Comparison of ENCODE assay signal across 8 cellular contexts in the genomic region with DNA sequence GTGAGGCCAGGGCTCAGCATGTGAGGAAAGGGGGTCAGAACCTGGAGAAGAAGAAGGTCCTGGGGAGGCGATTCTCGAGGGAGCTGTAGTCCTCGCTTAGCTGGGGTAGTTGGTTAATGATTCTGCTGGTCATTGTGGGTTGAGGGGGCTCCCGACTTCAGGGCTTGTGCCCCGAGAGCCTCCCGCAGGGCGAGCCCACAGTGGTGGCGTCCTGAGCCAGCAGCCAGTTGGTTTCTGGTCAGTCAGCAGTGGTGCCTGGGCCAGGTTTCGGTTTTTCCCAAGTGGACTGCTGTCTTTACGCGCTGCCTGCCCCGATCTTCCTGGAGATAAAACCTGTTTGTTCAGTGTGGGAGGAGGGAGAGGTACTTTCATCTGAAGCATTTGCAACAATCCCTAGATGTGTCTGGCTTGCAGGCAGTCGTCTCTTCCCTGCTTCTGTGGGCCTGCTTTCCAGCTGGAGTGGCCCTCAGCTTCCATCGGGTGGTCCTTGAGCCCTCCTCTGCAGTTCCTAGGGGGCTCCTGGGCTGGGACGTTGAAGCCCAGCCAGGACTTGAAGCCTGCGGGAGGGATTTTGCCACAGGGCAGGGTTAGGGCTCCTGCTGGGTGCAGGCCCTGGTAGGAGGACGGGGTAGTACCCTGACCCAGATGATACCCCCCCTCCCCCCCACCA. TPM values are rescaled to one million over a fixed set of nuclear protein-coding genes. Genes with fewer than 3 reads are reported as not detected.
DNase-seq lines count a peak whose midpoint lies in the region; ATAC-seq, FAIRE-seq and TF ChIP-seq lines count a peak whose summit lies in the region.

No MANE protein-coding gene starts in this region.

- H3K4me1 ChIP-seq in gastroesophageal sphincter, result peaks cover 5 to 86% (median 62%) of the 10 kb centered on the region in 3 donors

- 33 to 39% methylated on average over 1 to 3 of the region's 17 CpGs for WGBS in gastroesophageal sphincter (ENCODE audit: low coverage in 1 of 2), 2 donors

- no peak for TF ChIP-seq EP300 in gastroesophageal sphincter (IDR thresholded peaks at IDR 0.05)

- TF ChIP-seq POLR2A in GM12892 (IDR thresholded peaks at IDR 0.05; ENCODE audit: low read depth, low read length), result peak; percentile 38; the same call in 1 of the 2 replicates
- no peak for TF ChIP-seq POLR2A in gastroesophageal sphincter (IDR thresholded peaks at IDR 0.05)

- H3K4me3 ChIP-seq in gastroesophageal sphincter, result peak overlapping the region in 1 of 2 donors; percentile 98
- H3K4me3 ChIP-seq in skeletal muscle cell (ENCODE audit: low read depth, low read length), result peak overlapping the region; percentile 12

- DNase-seq in GM12892 (ENCODE audit: insufficient read length) (no peak), skeletal muscle cell (ENCODE audit: low read depth) (no peak), NOMO-1 (lab: John Stamatoyannopoulos, UW; ENCODE audit: unreplicated experiment in 2 of 2) (no peak)

- no peak for FAIRE-seq in GM12892 (lab: Jason Lieb, UNC)

- no peaks in the 10 kb centered on the region for H3K9me3 ChIP-seq in gastroesophageal sphincter

- peaks cover 0 to 38% of the 10 kb centered on the region in 2 donors for H3K36me3 ChIP-seq in gastroesophageal sphincter

- TF ChIP-seq CTCF in VCaP (conservative IDR thresholded peaks at IDR 0.05), result no peak
- no peak for TF ChIP-seq CTCF in gastroesophageal sphincter (IDR thresholded peaks at IDR 0.05)

- H3K27ac ChIP-seq in VCaP, result peak overlapping the region; percentile 99
- H3K27ac ChIP-seq in gastroesophageal sphincter, result peak overlapping the region in 3 of 4 donors; percentile 63 to 99 (median 71)

- H3K27me3 ChIP-seq in gastroesophageal sphincter, result no peaks in the 10 kb centered on the region

- ATAC-seq in gastroesophageal sphincter (no peak), HG02852 (IDR thresholded peaks at IDR 0.05; ENCODE audit: unreplicated experiment) (no peak), GM21515 (IDR thresholded peaks at IDR 0.05; ENCODE audit: unreplicated experiment) (no peak), HG03442 (IDR thresholded peaks at IDR 0.05; ENCODE audit: unreplicated experiment) (no peak)

RNA-seq across cellular contexts. Expression of a gene that starts 3.2 kb away (rescaled TPM):
- polyA plus RNA-seq in GM12892 (2012; ENCODE audit: missing spikeins), result 115 TPM
- 10 to 100 TPM; 68.6 to 95.6 (median 79.3) TPM for total RNA-seq in gastroesophageal sphincter

RNA-seq across cellular contexts. Expression of a gene that starts 21.3 kb away (rescaled TPM):
- not detected for polyA plus RNA-seq in GM12892 (2012; ENCODE audit: missing spikeins)
- not detected for total RNA-seq in gastroesophageal sphincter

RNA-seq across cellular contexts. Expression of a gene that starts 27.1 kb away (rescaled TPM):
- not detected for polyA plus RNA-seq in GM12892 (2012; ENCODE audit: missing spikeins)
- under 1 TPM in 1 of 4 donors, not detected in 3; 0.40 TPM for total RNA-seq in gastroesophageal sphincter

RNA-seq across cellular contexts. Expression of a gene that starts 40.3 kb away (rescaled TPM):
- not detected for polyA plus RNA-seq in GM12892 (2012; ENCODE audit: missing spikeins)
- not detected for total RNA-seq in gastroesophageal sphincter

RNA-seq across cellular contexts. Expression of a gene that starts 49.6 kb away (rescaled TPM):
- polyA plus RNA-seq in GM12892 (2012; ENCODE audit: missing spikeins), result not detected
- total RNA-seq in gastroesophageal sphincter, result under 1 TPM in 1 of 4 donors, not detected in 3; 0.52 TPM
